1 cellular context compared by ENCODE assay signal in genomic region chr14:37329189-37330001, GRCh38.
TF ChIP-seq lines count a peak whose summit lies in the region.

No MANE protein-coding gene starts in this region.

TF ChIP-seq in HepG2, 621 proteins besides CTCF, POLR2A, EP300 and RAD21 (continued from another document and continues in another):
- TF ChIP-seq PRDM4 (CRISPR knock-in tag; IDR thresholded peaks at IDR 0.05; ENCODE audit: borderline replicate concordance), result no peak
- no peak for TF ChIP-seq MTA3 (CRISPR knock-in tag; IDR thresholded peaks at IDR 0.05)
- TF ChIP-seq USF2 (IDR thresholded peaks at IDR 0.05; ENCODE audit: low read depth, low read length), result no peak
- no peak for TF ChIP-seq USF2 (CRISPR knock-in tag; IDR thresholded peaks at IDR 0.05; ENCODE audit: borderline replicate concordance)
- no peak for TF ChIP-seq ZBTB46 (CRISPR knock-in tag; IDR thresholded peaks at IDR 0.05; ENCODE audit: borderline replicate concordance)
- TF ChIP-seq ZFP1 (CRISPR knock-in tag; IDR thresholded peaks at IDR 0.05), result 0 out of 2 replicates have a peak, but pooled peaks have one; percentile 26
- TF ChIP-seq SATB2 (CRISPR knock-in tag; IDR thresholded peaks at IDR 0.05), result 0 out of 2 replicates have a peak, but pooled peaks have one; percentile 36
- TF ChIP-seq TGIF2 (CRISPR knock-in tag; IDR thresholded peaks at IDR 0.05), result no peak
- no peak for TF ChIP-seq ZNF589 (CRISPR knock-in tag; conservative IDR thresholded peaks at IDR 0.05)
- TF ChIP-seq ZNF790 (CRISPR knock-in tag; IDR thresholded peaks at IDR 0.05; ENCODE audit: borderline replicate concordance), result no peak
- TF ChIP-seq TARDBP (CRISPR knock-in tag; IDR thresholded peaks at IDR 0.05), result peak; percentile 66; the same call in 1 of the 2 replicates
- no peak for TF ChIP-seq ARNT2 (CRISPR knock-in tag; IDR thresholded peaks at IDR 0.05; ENCODE audit: low read depth)
- TF ChIP-seq MTERF4 (CRISPR knock-in tag; IDR thresholded peaks at IDR 0.05), result no peak
- peak; percentile 42; the same call in 1 of the 2 replicates for TF ChIP-seq TCF7 (IDR thresholded peaks at IDR 0.05; ENCODE audit: low read depth)
- TF ChIP-seq POGZ (CRISPR knock-in tag; IDR thresholded peaks at IDR 0.05), result peak; percentile 30
- no peak for TF ChIP-seq ZFAT (CRISPR knock-in tag; conservative IDR thresholded peaks at IDR 0.05)
- TF ChIP-seq FOSL1 (CRISPR knock-in tag; IDR thresholded peaks at IDR 0.05; ENCODE audit: borderline replicate concordance), result peak; percentile 78; the same call in 1 of the 2 replicates
- TF ChIP-seq SMAD3 (CRISPR knock-in tag; IDR thresholded peaks at IDR 0.05), result peak; percentile 78; the same call in 1 of the 2 replicates
- TF ChIP-seq KAT2B (IDR thresholded peaks at IDR 0.05; ENCODE audit: borderline replicate concordance, low read depth, low read length), result no peak
- peak; percentile 51 for TF ChIP-seq TBL1XR1 (IDR thresholded peaks at IDR 0.05; ENCODE audit: borderline replicate concordance, low read length, partially characterized antibody)
- TF ChIP-seq AHDC1 (CRISPR knock-in tag; IDR thresholded peaks at IDR 0.05; ENCODE audit: borderline replicate concordance), result peak; percentile 61; the same call in 1 of the 2 replicates
- TF ChIP-seq TFE3 (CRISPR knock-in tag; IDR thresholded peaks at IDR 0.05), result peak; percentile 31; the same call in 1 of the 2 replicates
- peak; percentile 99 for TF ChIP-seq MIXL1 (CRISPR knock-in tag; IDR thresholded peaks at IDR 0.05)
- 0 out of 2 replicates have a peak, but pooled peaks have one; percentile 44 for TF ChIP-seq PRDM15 (CRISPR knock-in tag; IDR thresholded peaks at IDR 0.05)
- peak; percentile 86 for TF ChIP-seq RARA (CRISPR knock-in tag; IDR thresholded peaks at IDR 0.05)
- TF ChIP-seq HMG20A (CRISPR knock-in tag; IDR thresholded peaks at IDR 0.05; ENCODE audit: borderline replicate concordance), result peak; percentile 80; the same call in 1 of the 2 replicates
- TF ChIP-seq ZNF382 (CRISPR knock-in tag; IDR thresholded peaks at IDR 0.05; ENCODE audit: borderline replicate concordance), result no peak
- TF ChIP-seq FOXP4 (CRISPR knock-in tag; IDR thresholded peaks at IDR 0.05), result peak; percentile 82
- no peak for TF ChIP-seq ZEB1 (IDR thresholded peaks at IDR 0.05; ENCODE audit: insufficient replicate concordance, low read depth)
